Comparison of ENCODE assay signal across 18 cellular contexts in genomic region chr2:39510087-39510486, GRCh38.
DNase-seq lines count a peak whose midpoint lies in the region; ATAC-seq, FAIRE-seq and TF ChIP-seq lines count a peak whose summit lies in the region.
"Had no signal": no experiment of that assay in that cellular context is flagged by ENCODE, and none has a peak within 500 bp of the region (broad histone marks: within the 10 kb centered on the region; RNA-seq: fewer than 3 reads in every experiment).

No MANE protein-coding gene starts in this region.

- peak in 5 of 8 donors; percentile 40 to 66 (median 51) for ATAC-seq in heart right ventricle
- no peak for ATAC-seq in left cardiac atrium
- no peak for ATAC-seq in pancreas
- ATAC-seq: GM23338 had no signal

- H3K4me1 ChIP-seq in heart right ventricle (peaks cover 17 to 83% (median 71%) of the 10 kb centered on the region in 9 donors), parathyroid adenoma (no peaks in the 10 kb centered on the region), thyroid gland (peaks cover 70 to 75% of the 10 kb centered on the region in 2 donors), pancreas (peaks cover 3 to 33% (median 11%) of the 10 kb centered on the region in 3 donors)
- H3K4me1 ChIP-seq: BE2C had no signal

- H3K4me3 ChIP-seq in heart right ventricle (no peak overlapping the region), parathyroid adenoma (ENCODE audit: low read depth, low read length) (no peak overlapping the region), thyroid gland (replicated peaks in 1 of 3) (no peak overlapping the region), pancreas (no peak overlapping the region)
- H3K4me3 ChIP-seq: GM23338, PC-9 had no signal

- H3K36me3 ChIP-seq in heart right ventricle (no peaks in the 10 kb centered on the region), parathyroid adenoma (ENCODE audit: control insufficient read depth, insufficient read depth, low read length) (no peaks in the 10 kb centered on the region), thyroid gland (no peaks in the 10 kb centered on the region), pancreas (no peaks in the 10 kb centered on the region)
- H3K36me3 ChIP-seq: BE2C had no signal

- 49 to 50% methylated on average over 5 of the region's 5 CpGs for WGBS in heart right ventricle, 2 donors
- WGBS in thyroid gland, 2 donors: 68 to 69% methylated on average over 5 of the region's 5 CpGs
- WGBS in pancreas, 2 donors: 85 to 87% methylated on average over 5 of the region's 5 CpGs

- H3K4me2 ChIP-seq in parathyroid adenoma (ENCODE audit: low read length): no peak overlapping the region
- H3K4me2 ChIP-seq: GM23338, PC-9 had no signal

- H3K9me3 ChIP-seq in heart right ventricle (no peaks in the 10 kb centered on the region), parathyroid adenoma (ENCODE audit: control insufficient read depth, low read length) (no peaks in the 10 kb centered on the region), thyroid gland (no peaks in the 10 kb centered on the region), pancreas (no peaks in the 10 kb centered on the region)
- H3K9me3 ChIP-seq: BE2C had no signal

- no peak overlapping the region for H3K9ac ChIP-seq in parathyroid adenoma

- TF ChIP-seq CTCF in heart right ventricle (IDR thresholded peaks at IDR 0.05): no peak
- no peak for TF ChIP-seq CTCF in parathyroid adenoma (IDR thresholded peaks at IDR 0.05)
- no peak for TF ChIP-seq CTCF in thyroid gland (IDR thresholded peaks at IDR 0.05)
- TF ChIP-seq CTCF in pancreas (IDR thresholded peaks at IDR 0.05): no peak
- no peak for TF ChIP-seq CTCF in GM10248 (IDR thresholded peaks at IDR 0.05; ENCODE audit: control extremely low read depth, extremely low read depth, low read depth, missing control alignments)

- DNase-seq in heart right ventricle (no peak), left cardiac atrium (no peak), left kidney (ENCODE audit: low read depth, low spot score) (peak; percentile 34), thyroid gland (peak in 1 of 2 donors; percentile 13), pancreas (no peak), GM10248 (ENCODE audit: extremely low spot score) (no peak), NCI-H2196 (lab: John Stamatoyannopoulos, UW; ENCODE audit: unreplicated experiment) (no peak)
- DNase-seq: 8988T; BE2C; CD4-positive, alpha-beta T cell; KG1; NCI-H146; NCI-H2081 treated with DMSO at 0.1 percent for 48 hours; NCI-H510A treated with DMSO at 0.1 percent for 48 hours; NCI-H82; PC-9 had no signal

- POLR2A ChIA-PET in GM10248 (lab: Yijun Ruan, JAX): no interaction called here

- H3K27me3 ChIP-seq in heart right ventricle (no peaks in the 10 kb centered on the region), parathyroid adenoma (ENCODE audit: control insufficient read depth, insufficient read depth, low read length) (no peaks in the 10 kb centered on the region), thyroid gland (no peaks in the 10 kb centered on the region), pancreas (no peaks in the 10 kb centered on the region)
- H3K27me3 ChIP-seq: BE2C had no signal

- peak overlapping the region; percentile 36 to 90 (median 62) for H3K27ac ChIP-seq in heart right ventricle
- peak overlapping the region; percentile 8 for H3K27ac ChIP-seq in parathyroid adenoma
- H3K27ac ChIP-seq in thyroid gland: peak overlapping the region; percentile 49 to 80 (median 79)
- H3K27ac ChIP-seq in pancreas: no peak overlapping the region
- H3K27ac ChIP-seq: PC-9 had no signal

- CTCF ChIA-PET in GM10248 (lab: Yijun Ruan, JAX): no interaction called here

- H3K79me2 ChIP-seq in parathyroid adenoma: no peaks in the 10 kb centered on the region

- no peak for FAIRE-seq in pancreas (lab: Jason Lieb, UNC)

- intact Hi-C loops in heart right ventricle (cut with DNase I) (loop anchor here (5.0 to 10.0 kb wide), 9 partner anchors 43 to 215 kb away; partner anchors contain the start of gene MAP4K3 (in 3 of the 10)), left cardiac atrium (cut with DNase I) (no loop called here), thyroid gland (cut with DNase I) (no loop called here), pancreas (cut with DNase I) (no loop called here)

- no peak overlapping the region for H2AFZ ChIP-seq in parathyroid adenoma
- H2AFZ ChIP-seq: GM23338, PC-9 had no signal

- no peak for TF ChIP-seq POLR2A in thyroid gland (IDR thresholded peaks at IDR 0.05)

Comparison
In these comparisons a context has a peak if more than half of its experiments do, and no peak if none do; other contexts are left out.
1. ATAC-seq: peak in heart right ventricle (5 of 8); none in left cardiac atrium (0 of 2) and pancreas (0 of 4).
2. intact Hi-C loops: an anchor here in heart right ventricle (5.0 to 10.0 kb wide); none called in left cardiac atrium, thyroid gland and pancreas.
3. H3K27ac ChIP-seq: peak in heart right ventricle (10 of 10), parathyroid adenoma (single experiment) and thyroid gland (3 of 3); none in pancreas (0 of 4).